Comparison of ENCODE assay signal across 1 cellular context in genomic region chrX:49812177-49812576, GRCh38.
TF ChIP-seq lines count a peak whose summit lies in the region.

No MANE protein-coding gene starts in this region.

TF ChIP-seq in HepG2, 621 proteins besides CTCF, POLR2A, EP300 and RAD21 (continued from another document and continues in another):
- TF ChIP-seq, protein P1, sequence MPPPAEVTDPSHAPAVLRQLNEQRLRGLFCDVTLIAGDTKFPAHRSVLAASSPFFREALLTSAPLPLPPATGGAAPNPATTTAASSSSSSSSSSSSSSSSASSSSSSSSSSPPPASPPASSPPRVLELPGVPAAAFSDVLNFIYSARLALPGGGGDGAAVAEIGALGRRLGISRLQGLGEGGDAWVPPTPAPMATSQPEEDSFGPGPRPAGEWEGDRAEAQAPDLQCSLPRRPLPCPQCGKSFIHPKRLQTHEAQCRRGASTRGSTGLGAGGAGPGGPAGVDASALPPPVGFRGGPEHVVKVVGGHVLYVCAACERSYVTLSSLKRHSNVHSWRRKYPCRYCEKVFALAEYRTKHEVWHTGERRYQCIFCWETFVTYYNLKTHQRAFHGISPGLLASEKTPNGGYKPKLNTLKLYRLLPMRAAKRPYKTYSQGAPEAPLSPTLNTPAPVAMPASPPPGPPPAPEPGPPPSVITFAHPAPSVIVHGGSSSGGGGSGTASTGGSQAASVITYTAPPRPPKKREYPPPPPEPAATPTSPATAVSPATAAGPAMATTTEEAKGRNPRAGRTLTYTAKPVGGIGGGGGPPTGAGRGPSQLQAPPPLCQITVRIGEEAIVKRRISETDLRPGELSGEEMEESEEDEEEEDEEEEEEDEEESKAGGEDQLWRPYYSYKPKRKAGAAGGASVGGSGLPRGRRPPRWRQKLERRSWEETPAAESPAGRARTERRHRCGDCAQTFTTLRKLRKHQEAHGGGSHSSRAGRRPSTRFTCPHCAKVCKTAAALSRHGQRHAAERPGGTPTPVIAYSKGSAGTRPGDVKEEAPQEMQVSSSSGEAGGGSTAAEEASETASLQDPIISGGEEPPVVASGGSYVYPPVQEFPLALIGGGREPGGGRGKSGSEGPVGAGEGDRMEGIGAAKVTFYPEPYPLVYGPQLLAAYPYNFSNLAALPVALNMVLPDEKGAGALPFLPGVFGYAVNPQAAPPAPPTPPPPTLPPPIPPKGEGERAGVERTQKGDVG (CRISPR knock-in tag; IDR thresholded peaks at IDR 0.05; ENCODE audit: borderline replicate concordance): no peak
- TF ChIP-seq SNAPC5 (CRISPR knock-in tag; IDR thresholded peaks at IDR 0.05; ENCODE audit: borderline replicate concordance) (no peak), ZBTB21 (CRISPR knock-in tag; IDR thresholded peaks at IDR 0.05) (no peak), ZNF503 (CRISPR knock-in tag; IDR thresholded peaks at IDR 0.05) (peak; percentile 87), ADNP (CRISPR knock-in tag; IDR thresholded peaks at IDR 0.05) (no peak), KDM3A (CRISPR knock-in tag; IDR thresholded peaks at IDR 0.05; ENCODE audit: low read depth) (no peak), XRCC5 (optimal IDR thresholded peaks at IDR 0.05; ENCODE audit: low read length) (no peak), ZNF883 (CRISPR knock-in tag; IDR thresholded peaks at IDR 0.05; ENCODE audit: not compliant biosample characterization) (no peak), MED8 (CRISPR knock-in tag; IDR thresholded peaks at IDR 0.05; ENCODE audit: insufficient replicate concordance) (no peak), ZNF207 (IDR thresholded peaks at IDR 0.05; ENCODE audit: borderline replicate concordance) (no peak), ZNF232 (CRISPR knock-in tag; IDR thresholded peaks at IDR 0.05; ENCODE audit: borderline replicate concordance) (no peak), RFX1 (IDR thresholded peaks at IDR 0.05) (no peak), ZNF784 (CRISPR knock-in tag; IDR thresholded peaks at IDR 0.05; ENCODE audit: borderline replicate concordance) (no peak), ZNF335 (CRISPR knock-in tag; IDR thresholded peaks at IDR 0.05) (no peak), ZNF383 (CRISPR knock-in tag; IDR thresholded peaks at IDR 0.05; ENCODE audit: borderline replicate concordance) (no peak), ZNF407 (CRISPR knock-in tag; IDR thresholded peaks at IDR 0.05; ENCODE audit: not compliant biosample characterization) (no peak), ZNF24 (IDR thresholded peaks at IDR 0.05) (no peak), SMYD3 (CRISPR knock-in tag; IDR thresholded peaks at IDR 0.05) (no peak), ZNF576 (CRISPR knock-in tag; IDR thresholded peaks at IDR 0.05) (no peak), DPF2 (CRISPR knock-in tag; IDR thresholded peaks at IDR 0.05; ENCODE audit: borderline replicate concordance, low read depth) (peak; percentile 69; the same call in 1 of the 2 replicates), JDP2 (CRISPR knock-in tag; IDR thresholded peaks at IDR 0.05; ENCODE audit: borderline replicate concordance) (no peak), ZNF510 (CRISPR knock-in tag; IDR thresholded peaks at IDR 0.05; ENCODE audit: low read depth) (no peak), ZBTB10 (CRISPR knock-in tag; IDR thresholded peaks at IDR 0.05; ENCODE audit: borderline replicate concordance) (peak; percentile 54; the same call in 1 of the 2 replicates), ZBTB25 (CRISPR knock-in tag; IDR thresholded peaks at IDR 0.05) (no peak), POLR2AphosphoS2 (IDR thresholded peaks at IDR 0.05; ENCODE audit: low read depth, low read length) (no peak), AGO2 (optimal IDR thresholded peaks at IDR 0.05; ENCODE audit: low read depth, low read length) (no peak), HOXD1 (CRISPR knock-in tag; IDR thresholded peaks at IDR 0.05) (peak; percentile 96)
- TF ChIP-seq, protein P2, sequence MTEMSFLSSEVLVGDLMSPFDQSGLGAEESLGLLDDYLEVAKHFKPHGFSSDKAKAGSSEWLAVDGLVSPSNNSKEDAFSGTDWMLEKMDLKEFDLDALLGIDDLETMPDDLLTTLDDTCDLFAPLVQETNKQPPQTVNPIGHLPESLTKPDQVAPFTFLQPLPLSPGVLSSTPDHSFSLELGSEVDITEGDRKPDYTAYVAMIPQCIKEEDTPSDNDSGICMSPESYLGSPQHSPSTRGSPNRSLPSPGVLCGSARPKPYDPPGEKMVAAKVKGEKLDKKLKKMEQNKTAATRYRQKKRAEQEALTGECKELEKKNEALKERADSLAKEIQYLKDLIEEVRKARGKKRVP (CRISPR knock-in tag; IDR thresholded peaks at IDR 0.05): no peak
- TF ChIP-seq, protein P3, sequence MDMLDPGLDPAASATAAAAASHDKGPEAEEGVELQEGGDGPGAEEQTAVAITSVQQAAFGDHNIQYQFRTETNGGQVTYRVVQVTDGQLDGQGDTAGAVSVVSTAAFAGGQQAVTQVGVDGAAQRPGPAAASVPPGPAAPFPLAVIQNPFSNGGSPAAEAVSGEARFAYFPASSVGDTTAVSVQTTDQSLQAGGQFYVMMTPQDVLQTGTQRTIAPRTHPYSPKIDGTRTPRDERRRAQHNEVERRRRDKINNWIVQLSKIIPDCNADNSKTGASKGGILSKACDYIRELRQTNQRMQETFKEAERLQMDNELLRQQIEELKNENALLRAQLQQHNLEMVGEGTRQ (IDR thresholded peaks at IDR 0.05; ENCODE audit: low read depth, low read length): no peak
- TF ChIP-seq, protein P3 (CRISPR knock-in tag; IDR thresholded peaks at IDR 0.05; ENCODE audit: borderline replicate concordance): no peak
- TF ChIP-seq, protein P4, sequence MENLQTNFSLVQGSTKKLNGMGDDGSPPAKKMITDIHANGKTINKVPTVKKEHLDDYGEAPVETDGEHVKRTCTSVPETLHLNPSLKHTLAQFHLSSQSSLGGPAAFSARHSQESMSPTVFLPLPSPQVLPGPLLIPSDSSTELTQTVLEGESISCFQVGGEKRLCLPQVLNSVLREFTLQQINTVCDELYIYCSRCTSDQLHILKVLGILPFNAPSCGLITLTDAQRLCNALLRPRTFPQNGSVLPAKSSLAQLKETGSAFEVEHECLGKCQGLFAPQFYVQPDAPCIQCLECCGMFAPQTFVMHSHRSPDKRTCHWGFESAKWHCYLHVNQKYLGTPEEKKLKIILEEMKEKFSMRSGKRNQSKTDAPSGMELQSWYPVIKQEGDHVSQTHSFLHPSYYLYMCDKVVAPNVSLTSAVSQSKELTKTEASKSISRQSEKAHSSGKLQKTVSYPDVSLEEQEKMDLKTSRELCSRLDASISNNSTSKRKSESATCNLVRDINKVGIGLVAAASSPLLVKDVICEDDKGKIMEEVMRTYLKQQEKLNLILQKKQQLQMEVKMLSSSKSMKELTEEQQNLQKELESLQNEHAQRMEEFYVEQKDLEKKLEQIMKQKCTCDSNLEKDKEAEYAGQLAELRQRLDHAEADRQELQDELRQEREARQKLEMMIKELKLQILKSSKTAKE (CRISPR knock-in tag; IDR thresholded peaks at IDR 0.05; ENCODE audit: borderline replicate concordance): no peak
